8 cellular contexts compared by ENCODE assay signal in the genomic region with DNA sequence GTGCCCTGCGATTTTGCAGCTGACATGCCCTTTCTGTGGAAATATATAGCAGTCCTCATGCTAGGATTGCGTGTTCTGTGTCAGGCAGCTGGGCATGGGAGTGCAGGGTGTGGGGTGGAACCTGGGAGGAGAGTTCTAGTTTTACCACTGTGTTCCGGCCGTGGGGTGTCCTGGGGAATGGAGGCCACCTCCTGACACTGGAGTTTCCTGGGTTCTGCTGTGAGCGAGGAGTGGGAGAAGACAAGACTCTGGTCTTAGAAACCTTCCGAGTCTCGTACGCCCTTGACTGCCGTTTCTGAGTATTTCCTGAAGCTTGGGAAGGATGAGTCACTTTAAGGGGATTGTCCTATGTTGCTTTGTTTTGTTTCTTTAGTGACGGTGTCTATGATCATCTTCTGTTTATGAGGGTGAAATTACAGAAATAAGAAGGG. TPM values are rescaled to one million over a fixed set of nuclear protein-coding genes. Genes with fewer than 3 reads are reported as not detected.
DNase-seq lines count a peak whose midpoint lies in the region; ATAC-seq, FAIRE-seq and TF ChIP-seq lines count a peak whose summit lies in the region.

No MANE protein-coding gene starts in this region.

- H3K4me3 ChIP-seq in AG04449 (ENCODE audit: low read depth, low read length) = peak overlapping the region; percentile 42
- H3K4me3 ChIP-seq in IMR-90 (ENCODE audit: insufficient read depth, low read depth, low read length) = no peak overlapping the region; the same call in 1 of the 2 replicates
- H3K4me3 ChIP-seq in astrocyte of the spinal cord (ENCODE audit: low read depth, low read length) = peak overlapping the region; percentile 18
- peak overlapping the region; percentile 34 to 72 (median 69) for H3K4me3 ChIP-seq in keratinocyte (ENCODE audit: control insufficient read depth in 2 of 3, extremely low read depth in 1 of 3, insufficient read depth in 2 of 3, low read depth in 1 of 3, low read length in 3 of 3)
- peak overlapping the region; percentile 27 for H3K4me3 ChIP-seq in suprapubic skin

- H3K9me1 ChIP-seq in IMR-90 (ENCODE audit: insufficient read depth, low read length) (peaks cover 40% of the 10 kb centered on the region), keratinocyte (ENCODE audit: control insufficient read depth, extremely low read depth, insufficient read depth, low read length) (peaks cover 7% of the 10 kb centered on the region)

- intact Hi-C loops in IMR-90 (cut with micrococcal nuclease) = no loop called here

- CTCF ChIA-PET in AG04449 (lab: Yijun Ruan, JAX) (no interaction called here), IMR-90 (lab: Yijun Ruan, JAX) (no interaction called here)

- FAIRE-seq in keratinocyte (lab: Jason Lieb, UNC) (peak; percentile 84), GM12891 (lab: Jason Lieb, UNC) (no peak)

- no peak overlapping the region for H4K8ac ChIP-seq in IMR-90 (ENCODE audit: low read depth in 2 of 2, low read length in 2 of 2)

- no TSS peak for BruUV-seq in IMR-90 (replicated peaks; lab: Mats Ljungman, UMichigan)

- H3K23ac ChIP-seq in IMR-90 (ENCODE audit: low read depth, low read length) = no peak overlapping the region

- H3K56ac ChIP-seq in IMR-90 (ENCODE audit: extremely low read depth, insufficient read depth, low read length) = no peak overlapping the region

- H2BK20ac ChIP-seq in IMR-90 (ENCODE audit: low read depth, low read length) = no peak overlapping the region

- no peak overlapping the region for H4K5ac ChIP-seq in IMR-90 (ENCODE audit: low read depth, low read length)

- in situ Hi-C loops in IMR-90 (cut with MboI; ENCODE audit: low sequenced_read_pairs) (no loop called here), astrocyte of the spinal cord (cut with HindIII; ENCODE audit: low sequenced_read_pairs) (no loop called here)

- ATAC-seq in IMR-90 (ENCODE audit: low read depth) = peak; percentile 77

- H3K4me2 ChIP-seq in IMR-90 (ENCODE audit: low read depth, low read length) (peak overlapping the region; percentile 90), keratinocyte (ENCODE audit: control insufficient read depth, extremely low read depth, insufficient read depth, low read depth, low read length) (peak overlapping the region; percentile 100)

- dilution Hi-C loops in IMR-90 (cut with HindIII; ENCODE audit: low sequenced_read_pairs, unreplicated experiment) = no loop called here
- dilution Hi-C loops in keratinocyte (cut with MboI; ENCODE audit: extremely low pct_ligation_motif_present, low sequenced_read_pairs) = no loop called here

- H3K4me1 ChIP-seq in IMR-90 (ENCODE audit: control insufficient read depth, insufficient read depth, low read length) (peaks cover 23% of the 10 kb centered on the region), keratinocyte (ENCODE audit: control insufficient read depth, extremely low read depth, insufficient read depth, low read length) (peaks cover 43% of the 10 kb centered on the region), suprapubic skin (peaks cover 67% of the 10 kb centered on the region)

- POLR2A ChIA-PET in AG04449 (lab: Yijun Ruan, JAX) = no interaction called here
- POLR2A ChIA-PET in IMR-90 (lab: Charles Lee; ENCODE audit: unreplicated experiment) = no interaction called here

- peaks cover 69% of the 10 kb centered on the region for H3K79me2 ChIP-seq in keratinocyte (ENCODE audit: control insufficient read depth, insufficient read depth, low read length)

- H3K18ac ChIP-seq in IMR-90 (ENCODE audit: low read depth, low read length) = peak overlapping the region; percentile 55; the same call in 1 of the 2 replicates

- DNase-seq in AG04449 (ENCODE audit: low read depth, low spot score) = peak; percentile 41
- DNase-seq in IMR-90 = peak; percentile 88
- DNase-seq in astrocyte of the spinal cord (ENCODE audit: low read depth, low spot score) = peak; percentile 88
- peak; percentile 74 for DNase-seq in keratinocyte (ENCODE audit: low read depth, low spot score)
- peak; percentile 76 to 84 for DNase-seq in suprapubic skin (ENCODE audit: low spot score in 2 of 2)
- no peak for DNase-seq in amygdala (lab: John Stamatoyannopoulos, UW)
- DNase-seq in hippocampal formation (lab: John Stamatoyannopoulos, UW) = no peak
- DNase-seq in GM12891 (ENCODE audit: insufficient read length, low spot score) = no peak

- TF ChIP-seq CTCF in AG04449 (IDR thresholded peaks at IDR 0.05; ENCODE audit: insufficient read depth, low read length, missing control alignments) (no peak), IMR-90 (conservative IDR thresholded peaks at IDR 0.05; ENCODE audit: low read depth, low read length) (no peak), astrocyte of the spinal cord (IDR thresholded peaks at IDR 0.05; ENCODE audit: low read depth, low read length) (no peak), keratinocyte (optimal IDR thresholded peaks at IDR 0.05 in 1 of 3, IDR thresholded peaks at IDR 0.05 in 1 of 3, conservative IDR thresholded peaks at IDR 0.05 in 1 of 3; ENCODE audit: extremely low read depth in 1 of 3, insufficient read depth in 2 of 3, low read length in 3 of 3) (no peak), suprapubic skin (IDR thresholded peaks at IDR 0.05) (no peak)

- H2BK15ac ChIP-seq in IMR-90 (ENCODE audit: low read depth, low read length) = no peak overlapping the region

- TF ChIP-seq RAD21 in IMR-90 (IDR thresholded peaks at IDR 0.05; ENCODE audit: low read length) = no peak

- no peak overlapping the region for H2BK120ac ChIP-seq in IMR-90 (ENCODE audit: low read depth, low read length)

- H2AFZ ChIP-seq in IMR-90 (replicated peaks; ENCODE audit: low read length, poor library complexity) (peak overlapping the region; percentile 46), keratinocyte (ENCODE audit: control insufficient read depth, low read length) (peak overlapping the region; percentile 58)

- no peak overlapping the region for H4K91ac ChIP-seq in IMR-90 (ENCODE audit: insufficient read depth, low read depth, low read length)

- peak overlapping the region; percentile 75 for H2AK9ac ChIP-seq in IMR-90 (replicated peaks; ENCODE audit: low read depth, low read length, poor library complexity)

- H3K4ac ChIP-seq in IMR-90 (ENCODE audit: low read depth, low read length) = peak overlapping the region; percentile 74

- H3K27ac ChIP-seq in IMR-90 (ENCODE audit: insufficient read depth, low read length) = peak overlapping the region; percentile 33
- H3K27ac ChIP-seq in keratinocyte (ENCODE audit: control insufficient read depth, insufficient read depth, low read length) = peak overlapping the region; percentile 99
- H3K27ac ChIP-seq in suprapubic skin = peak overlapping the region; percentile 87

- no peak for TF ChIP-seq POLR2A in IMR-90 (IDR thresholded peaks at IDR 0.05; ENCODE audit: low read depth, low read length)
- TF ChIP-seq POLR2A in suprapubic skin (IDR thresholded peaks at IDR 0.05) = no peak
- TF ChIP-seq POLR2A in GM12891 (IDR thresholded peaks at IDR 0.05; ENCODE audit: low read depth, low read length) = no peak

- H4K20me1 ChIP-seq in IMR-90 (ENCODE audit: insufficient read depth, low read length) (peaks cover 81% of the 10 kb centered on the region), keratinocyte (ENCODE audit: control insufficient read depth, extremely low read depth, insufficient read depth, low read length) (no peaks in the 10 kb centered on the region)

- H3K36me3 ChIP-seq in IMR-90 (ENCODE audit: control insufficient read depth, insufficient read depth, low read length) = peaks cover 13% of the 10 kb centered on the region
- peaks cover 6 to 21% of the 10 kb centered on the region in 2 experiments for H3K36me3 ChIP-seq in keratinocyte (ENCODE audit: control insufficient read depth in 2 of 2, extremely low read depth in 1 of 2, insufficient read depth in 2 of 2, low read length in 2 of 2)
- peaks cover 30% of the 10 kb centered on the region for H3K36me3 ChIP-seq in suprapubic skin

- H3K9ac ChIP-seq in IMR-90 (ENCODE audit: low read depth, low read length) (no peak overlapping the region), keratinocyte (ENCODE audit: control insufficient read depth, extremely low read depth, insufficient read depth, low read length) (peak overlapping the region; percentile 93)

- peaks cover 34 to 78% of the 10 kb centered on the region in 2 experiments for H3K79me1 ChIP-seq in IMR-90 (ENCODE audit: low read depth in 1 of 2, low read length in 2 of 2)

- WGBS in IMR-90 (ENCODE audit: extremely low coverage in 2 of 2, insufficient read length in 1 of 2), 2 experiments = 57% methylated on average over 1 of the region's 10 CpGs; no CpG with 5 or more reads in 1 of the 2 experiments
- WGBS in suprapubic skin = 1% methylated on average over 10 of the region's 10 CpGs

- no peak for TF ChIP-seq EP300 in suprapubic skin (IDR thresholded peaks at IDR 0.05)

- H3K14ac ChIP-seq in IMR-90 (replicated peaks; ENCODE audit: low read depth, low read length) = peak overlapping the region; percentile 61; the same call in 1 of the 2 replicates

- 0 out of 2 replicates have a peak overlapping the region, but pooled peaks have one; percentile 29 for H2AK5ac ChIP-seq in IMR-90 (ENCODE audit: low read depth, low read length)

- H2BK5ac ChIP-seq in IMR-90 (ENCODE audit: low read depth, low read length, poor library complexity, severe bottlenecking) = peak overlapping the region; percentile 65

- H3K9me3 ChIP-seq in IMR-90 (ENCODE audit: control insufficient read depth, insufficient read depth, low read length) (no peaks in the 10 kb centered on the region), keratinocyte (ENCODE audit: control insufficient read depth, low read depth, low read length) (no peaks in the 10 kb centered on the region), suprapubic skin (no peaks in the 10 kb centered on the region)

- H3K27me3 ChIP-seq in IMR-90 (ENCODE audit: control insufficient read depth, insufficient read depth, low read length) (no peaks in the 10 kb centered on the region), keratinocyte (ENCODE audit: control insufficient read depth, extremely low read depth, insufficient read depth, low read length) (no peaks in the 10 kb centered on the region), suprapubic skin (no peaks in the 10 kb centered on the region)

RNA-seq across cellular contexts. Expression of a gene that starts 19.0 kb away (rescaled TPM):
- total RNA-seq in IMR-90 (2012; rRNA removed) (102 and 107 TPM in 2 replicates), suprapubic skin (100 to 1,000 TPM; 162 to 192 (median 179) TPM)
- polyA plus RNA-seq in IMR-90 (2012; rRNA removed) (369 and 477 TPM in 2 replicates), keratinocyte (33.8 to 165 TPM (median 74.4 TPM) in 3 replicates)
- 472 and 612 TPM in 2 replicates for polyA plus RNA-seq in IMR-90 (2012; cell fraction: cytosol; rRNA removed)
- polyA plus RNA-seq in IMR-90 (2012; cell fraction: nucleus; rRNA removed; ENCODE audit: low replicate concordance) = 114 and 169 TPM in 2 replicates
- 38.5 TPM for polyA plus RNA-seq in keratinocyte (2011; ENCODE audit: low read depth)
- polyA plus RNA-seq in keratinocyte (2011; cell fraction: cytosol; rRNA removed) = 68.5 and 123 TPM in 2 replicates
- 96.6 and 113 TPM in 2 replicates for polyA plus RNA-seq in keratinocyte (2011; cell fraction: nucleus; rRNA removed)
- 71.6 and 247 TPM in 2 replicates for polyA plus RNA-seq in keratinocyte (2012; ENCODE audit: low replicate concordance)
- 31.3 to 57.0 TPM (median 41.1 TPM) in 3 replicates for polyA minus RNA-seq in keratinocyte
- 60.2 TPM for polyA minus RNA-seq in keratinocyte (2011; cell fraction: cytosol; rRNA and poly(A)+ RNA removed)
- polyA minus RNA-seq in keratinocyte (2011; cell fraction: nucleus; rRNA and poly(A)+ RNA removed) = 26.3 and 33.7 TPM in 2 replicates
- 91.8 TPM for polyA plus RNA-seq in GM12891 (2012; ENCODE audit: low read depth, missing spikeins)

RNA-seq across cellular contexts. Expression of a gene that starts 41.8 kb away (rescaled TPM):
- under 0.01 TPM in 1 of 2 replicates, not detected in the other for total RNA-seq in IMR-90 (2012; rRNA removed)
- not detected in 2 replicates for polyA plus RNA-seq in IMR-90 (2012; rRNA removed)
- polyA plus RNA-seq in IMR-90 (2012; cell fraction: cytosol; rRNA removed) = 0.01 and 0.13 TPM in 2 replicates
- polyA plus RNA-seq in IMR-90 (2012; cell fraction: nucleus; rRNA removed; ENCODE audit: low replicate concordance) = 0.02 TPM in 1 of 2 replicates, not detected in the other
- polyA plus RNA-seq in keratinocyte = 56.5 to 74.4 TPM (median 70.9 TPM) in 3 replicates
- 17.7 TPM for polyA plus RNA-seq in keratinocyte (2011; ENCODE audit: low read depth)
- polyA plus RNA-seq in keratinocyte (2011; cell fraction: cytosol; rRNA removed) = 54.9 and 70.1 TPM in 2 replicates
- 87.6 and 94.9 TPM in 2 replicates for polyA plus RNA-seq in keratinocyte (2011; cell fraction: nucleus; rRNA removed)
- polyA plus RNA-seq in keratinocyte (2012; ENCODE audit: low replicate concordance) = 46.5 and 57.1 TPM in 2 replicates
- 20.9 to 40.6 TPM (median 37.7 TPM) in 3 replicates for polyA minus RNA-seq in keratinocyte
- polyA minus RNA-seq in keratinocyte (2011; cell fraction: cytosol; rRNA and poly(A)+ RNA removed) = 48.2 TPM
- 44.5 and 64.5 TPM in 2 replicates for polyA minus RNA-seq in keratinocyte (2011; cell fraction: nucleus; rRNA and poly(A)+ RNA removed)
- total RNA-seq in suprapubic skin = 10 to 100 TPM; 17.7 to 75.4 (median 38.7) TPM
- not detected for polyA plus RNA-seq in GM12891 (2012; ENCODE audit: low read depth, missing spikeins)

Comparison
In these comparisons a context has a peak if more than half of its experiments do, and no peak if none do; other contexts are left out.
1. DNase-seq: peak in AG04449 (single experiment), IMR-90 (single experiment), astrocyte of the spinal cord (single experiment), keratinocyte (single experiment) and suprapubic skin (2 of 2); none in amygdala (0 of 56), hippocampal formation (0 of 2) and GM12891 (single experiment).
2. H3K27ac ChIP-seq: peak in every context shown above with its lines; median percentile 99 in keratinocyte; 87 in suprapubic skin; 33 in IMR-90.
3. RNA of a gene that starts 41.8 kb away (total RNA-seq): 17.7 to 75.4 TPM in suprapubic skin; under 0.01 TPM in IMR-90; every median in the first group is over 10 times any median in the second.